Comparison of ENCODE assay signal across 8 cellular contexts in genomic region chr11:3417047-3417446, GRCh38. TPM values are rescaled to one million over a fixed set of nuclear protein-coding genes. Genes with fewer than 3 reads are reported as not detected.
DNase-seq lines count a peak whose midpoint lies in the region; ATAC-seq and TF ChIP-seq lines count a peak whose summit lies in the region.
"Not testable (repeated sequence)": the region's sequence is repeated elsewhere in the genome, so short reads cannot be mapped to it uniquely, and the experiment has no call there.

No MANE protein-coding gene starts in this region.

- H3K27me3 ChIP-seq in Caco-2 (replicated peaks; ENCODE audit: control insufficient read depth, insufficient read depth, low read length); ovary: not testable (repeated sequence)

- H3K27ac Mint-ChIP-seq in Caco-2 (ENCODE audit: unreplicated experiment); stimulated activated effector memory CD8-positive, alpha-beta T cell treated with anti-CD3 and anti-CD28 coated beads, Interleukin-12 subunit alpha, Interleukin-12 subunit beta, amount 100 ng/mL, for 72 hours: not testable (repeated sequence)

- not testable (repeated sequence) for H3K36me3 Mint-ChIP-seq in Caco-2 (ENCODE audit: insufficient read depth, unreplicated experiment); stimulated activated effector memory CD8-positive, alpha-beta T cell treated with anti-CD3 and anti-CD28 coated beads, Interleukin-12 subunit alpha, Interleukin-12 subunit beta, amount 100 ng/mL, for 72 hours

- not testable (repeated sequence) for H3K4me1 Mint-ChIP-seq in Caco-2 (ENCODE audit: low read depth, unreplicated experiment); stimulated activated effector memory CD8-positive, alpha-beta T cell treated with anti-CD3 and anti-CD28 coated beads, Interleukin-12 subunit alpha, Interleukin-12 subunit beta, amount 100 ng/mL, for 72 hours

- not testable (repeated sequence) for TF ChIP-seq EP300 in ovary (IDR thresholded peaks at IDR 0.05)

- H3K4me3 ChIP-seq in Caco-2 (ENCODE audit: low read depth, low read length); ovary: not testable (repeated sequence)

- POLR2A ChIA-PET in Caco-2 (lab: Charles Lee): not testable (repeated sequence)

- TF ChIP-seq POLR2A in ovary (IDR thresholded peaks at IDR 0.05): not testable (repeated sequence)

- not testable (repeated sequence) for H3K9me3 Mint-ChIP-seq in Caco-2 (ENCODE audit: unreplicated experiment); stimulated activated effector memory CD8-positive, alpha-beta T cell treated with anti-CD3 and anti-CD28 coated beads, Interleukin-12 subunit alpha, Interleukin-12 subunit beta, amount 100 ng/mL, for 72 hours

- ATAC-seq in stimulated activated effector memory CD8-positive, alpha-beta T cell treated with anti-CD3 and anti-CD28 coated beads, Interleukin-12 subunit alpha, Interleukin-12 subunit beta, amount 100 ng/mL, for 72 hours: not testable (repeated sequence)

- not testable (repeated sequence) for BruUV-seq in Caco-2 (replicated peaks; lab: Mats Ljungman, UMichigan)

- 59 to 87% (median 79%) methylated on average over 4 of the region's 4 CpGs for WGBS in ovary, 3 donors

- intact Hi-C loops in Caco-2 (cut with micrococcal nuclease; ENCODE audit: unreplicated experiment): not testable (repeated sequence)
- intact Hi-C loops in ovary (cut with DNase I): loop anchor here in 1 of 4 donors (10.0 kb wide), 1 partner anchor 72 kb away; no protein-coding TSS in a partner anchor

- peak; percentile 66 to 77 for DNase-seq in Caco-2
- peak; percentile 48 for DNase-seq in NK-92 treated with Interleukin-12 subunit alpha and Interleukin-12 subunit beta, amount 100 ng/mL, for 24 hours (lab: John Stamatoyannopoulos, UW)
- DNase-seq in activated CD4-positive, CD25-positive, alpha-beta regulatory T cell treated with anti-CD3 and anti-CD28 coated beads, Interleukin-2, amount 50 U/mL, for 16 hours (ENCODE audit: low read depth, low spot score): peak; percentile 42
- peak in 43 of 58 donors; percentile 2 to 64 (median 24) for DNase-seq in anterior cingulate cortex (lab: John Stamatoyannopoulos, UW)
- peak; percentile 59 for DNase-seq in glomerular visceral epithelial cell (ENCODE audit: extremely low spot score)
- peak; percentile 37 to 71 (median 57) for DNase-seq in ovary
- peak; percentile 37 to 71 for DNase-seq in stimulated activated effector memory CD8-positive, alpha-beta T cell treated with anti-CD3 and anti-CD28 coated beads, Interleukin-12 subunit alpha, Interleukin-12 subunit beta, amount 100 ng/mL, for 72 hours (ENCODE audit: low spot score in 2 of 2)

- TF ChIP-seq CTCF in Caco-2 (IDR thresholded peaks at IDR 0.05; ENCODE audit: insufficient read depth in 1 of 2, low read depth in 1 of 2, low read length in 1 of 2, severe bottlenecking in 1 of 2, unreplicated experiment in 1 of 2) (peak; percentile 8 to 50), LNCAP (IDR thresholded peaks at IDR 0.05) (peak; percentile 59), ovary (IDR thresholded peaks at IDR 0.05) (peak; percentile 13 to 39 (median 20))

- H3K27ac ChIP-seq in ovary: not testable (repeated sequence)

- CTCF ChIA-PET in Caco-2 (lab: Charles Lee): interaction anchor here (0.9 kb wide), 1 partner anchor 8 kb away, joined by 4 read pairs; no protein-coding TSS in a partner anchor

- not testable (repeated sequence) for H3K4me1 ChIP-seq in Caco-2; ovary (ENCODE audit: insufficient read depth)

- not testable (repeated sequence) for H3K9me3 ChIP-seq in Caco-2, ovary

- H3K27me3 Mint-ChIP-seq in Caco-2 (ENCODE audit: insufficient read depth, unreplicated experiment): not testable (repeated sequence)

- H3K36me3 ChIP-seq in Caco-2 (ENCODE audit: control insufficient read depth, insufficient read depth, low read length); ovary: not testable (repeated sequence)

- not testable (repeated sequence) for H3K4me3 Mint-ChIP-seq in Caco-2 (ENCODE audit: unreplicated experiment); stimulated activated effector memory CD8-positive, alpha-beta T cell treated with anti-CD3 and anti-CD28 coated beads, Interleukin-12 subunit alpha, Interleukin-12 subunit beta, amount 100 ng/mL, for 72 hours

RNA-seq across cellular contexts. Expression of gene ZNF195, which starts 38.1 kb away (rescaled TPM):
- total RNA-seq in Caco-2 (2022) (51.2 and 57.5 TPM in 2 replicates), ovary (10 to 100 TPM; 13.4 to 26.0 (median 15.7) TPM)
- polyA plus RNA-seq in ovary: 1 to 10 TPM; 8.3 to 8.4 TPM
